29 cellular contexts compared by ENCODE assay signal in genomic region chrX:30304866-30305265, GRCh38. TPM values are rescaled to one million over a fixed set of nuclear protein-coding genes. Genes with fewer than 3 reads are reported as not detected.
"Had no signal": no experiment of that assay in that cellular context is flagged by ENCODE, and none has a peak within 500 bp of the region (broad histone marks: within the 10 kb centered on the region; RNA-seq: fewer than 3 reads in every experiment).

No MANE protein-coding gene starts in this region.

- H3K27me3 ChIP-seq: testis had no signal

- H3K27ac Mint-ChIP-seq: activated naive CD4-positive, alpha-beta T cell treated with anti-CD3 and anti-CD28 coated beads, Interleukin-2, amount 50 U/mL, for 24 hours; immature natural killer cell; naive thymus-derived CD4-positive, alpha-beta T cell; neural progenitor cell; stimulated activated naive B cell treated with anti-CD40 and anti-IgM and Interleukin-4, amounts not matched to agents 10 μg/mL and 1 μg/mL and 100 μg/mL, for 72 hours; WTC11 had no signal

- H3K36me3 Mint-ChIP-seq: activated naive CD4-positive, alpha-beta T cell treated with anti-CD3 and anti-CD28 coated beads, Interleukin-2, amount 50 U/mL, for 24 hours; immature natural killer cell; naive thymus-derived CD4-positive, alpha-beta T cell; neural progenitor cell; stimulated activated naive B cell treated with anti-CD40 and anti-IgM and Interleukin-4, amounts not matched to agents 10 μg/mL and 1 μg/mL and 100 μg/mL, for 72 hours; WTC11 had no signal

- ATAC-seq: left lobe of liver; lower lobe of right lung; naive thymus-derived CD4-positive, alpha-beta T cell; sciatic nerve; stimulated activated naive B cell treated with anti-CD40 and anti-IgM and Interleukin-4, amounts not matched to agents 10 μg/mL and 1 μg/mL and 100 μg/mL, for 72 hours; WTC11 had no signal

- H3K9me3 Mint-ChIP-seq: activated naive CD4-positive, alpha-beta T cell treated with anti-CD3 and anti-CD28 coated beads, Interleukin-2, amount 50 U/mL, for 24 hours; immature natural killer cell; stimulated activated naive B cell treated with anti-CD40 and anti-IgM and Interleukin-4, amounts not matched to agents 10 μg/mL and 1 μg/mL and 100 μg/mL, for 72 hours; WTC11 had no signal

- H3K9me3 ChIP-seq: colonic mucosa, lower lobe of right lung, testis, uterus had no signal

- H3K4me1 Mint-ChIP-seq: activated naive CD4-positive, alpha-beta T cell treated with anti-CD3 and anti-CD28 coated beads, Interleukin-2, amount 50 U/mL, for 24 hours; immature natural killer cell; naive thymus-derived CD4-positive, alpha-beta T cell had no signal

- H3K27me3 Mint-ChIP-seq: activated naive CD4-positive, alpha-beta T cell treated with anti-CD3 and anti-CD28 coated beads, Interleukin-2, amount 50 U/mL, for 24 hours had no signal

- H3K36me3 ChIP-seq: brain microvascular endothelial cell, colonic mucosa, lower lobe of right lung, neural progenitor cell, uterus had no signal

- DNase-seq: activated gamma-delta T cell treated with Interleukin-2 at 50 U/mL for 16 hours; activated T-cell treated with anti-CD3 and anti-CD28 coated beads, Interleukin-2, amount 50 U/mL, for 1 hour; aorta; brain microvascular endothelial cell; colonic mucosa; foreskin fibroblast; immature natural killer cell; lower lobe of right lung; naive thymus-derived CD4-positive, alpha-beta T cell; stimulated activated CD4-positive, alpha-beta T cell treated with anti-CD3 and anti-CD28 coated beads, Interleukin-2, amount 100 ng/mL, for 48 hours; stimulated activated CD8-positive, alpha-beta memory T cell treated with anti-CD3 and anti-CD28 coated beads, Interleukin-4, amount 100 ng/mL, for 48 hours; stimulated activated naive B cell treated with anti-CD40 and anti-IgM and Interleukin-4, amounts not matched to agents 10 μg/mL and 1 μg/mL and 100 μg/mL, for 72 hours; T-helper 9 cell; trophoblast cell; uterus had no signal

- H3K4me3 Mint-ChIP-seq: activated naive CD4-positive, alpha-beta T cell treated with anti-CD3 and anti-CD28 coated beads, Interleukin-2, amount 50 U/mL, for 24 hours; immature natural killer cell; naive thymus-derived CD4-positive, alpha-beta T cell; neural progenitor cell; stimulated activated naive B cell treated with anti-CD40 and anti-IgM and Interleukin-4, amounts not matched to agents 10 μg/mL and 1 μg/mL and 100 μg/mL, for 72 hours; WTC11 had no signal

- H3K4me1 ChIP-seq: colonic mucosa, lower lobe of right lung, testis, uterus had no signal

- H3K9ac ChIP-seq: neural progenitor cell had no signal

- H3K4me3 ChIP-seq: colonic mucosa, lower lobe of right lung, neural progenitor cell, smooth muscle cell, uterus had no signal

- H3K27ac ChIP-seq: brain microvascular endothelial cell, colonic mucosa, lower lobe of right lung, neural progenitor cell, testis, uterus had no signal

RNA-seq across cellular contexts. Expression of gene NR0B1, which starts 4.3 kb away (rescaled TPM):
- total RNA-seq: aorta; left lobe of liver; lower lobe of right lung; mesenteric fat pad; naive thymus-derived CD4-positive, alpha-beta T cell; posterior vena cava; smooth muscle cell had no signal
- polyA plus RNA-seq: fibroblast of lung; immature natural killer cell; naive thymus-derived CD4-positive, alpha-beta T cell; smooth muscle cell had no signal

RNA-seq across cellular contexts. Expression of gene MAGEB1, which starts 57.9 kb away (rescaled TPM):
- total RNA-seq: aorta; colonic mucosa; epithelial cell of proximal tubule; fibroblast of lung; kidney epithelial cell; left lobe of liver; lower lobe of right lung; mesenteric fat pad; naive thymus-derived CD4-positive, alpha-beta T cell; omental fat pad; posterior vena cava; renal cortical epithelial cell; sciatic nerve; smooth muscle cell; uterus had no signal
- polyA plus RNA-seq: aorta; fibroblast of lung; immature natural killer cell; naive thymus-derived CD4-positive, alpha-beta T cell; smooth muscle cell had no signal
